17 cellular contexts compared by ENCODE assay signal in genomic region chr19:55563261-55563690, GRCh38. TPM values are rescaled to one million over a fixed set of nuclear protein-coding genes. Genes with fewer than 3 reads are reported as not detected.
DNase-seq lines count a peak whose midpoint lies in the region; ATAC-seq and TF ChIP-seq lines count a peak whose summit lies in the region.
"Had no signal": no experiment of that assay in that cellular context is flagged by ENCODE, and none has a peak within 500 bp of the region (broad histone marks: within the 10 kb centered on the region; RNA-seq: fewer than 3 reads in every experiment).

No MANE protein-coding gene starts in this region.

- H3K27me3 Mint-ChIP-seq in nephron (ENCODE audit: low read depth): peaks cover 8% of the 10 kb centered on the region

- H3K4me3 Mint-ChIP-seq in nephron: no peak overlapping the region
- H3K4me3 Mint-ChIP-seq: IgD-negative memory B cell had no signal

- in situ Hi-C loops in GM13976 (cut with MboI; ENCODE audit: low sequenced_read_pairs, unreplicated experiment): no loop called here

- H3K36me3 Mint-ChIP-seq in nephron (ENCODE audit: low read depth): no peaks in the 10 kb centered on the region

- peaks cover 6% of the 10 kb centered on the region for H3K4me1 Mint-ChIP-seq in nephron
- H3K4me1 Mint-ChIP-seq: IgD-negative memory B cell had no signal

- H3K27me3 ChIP-seq in foreskin keratinocyte: peaks cover 39% of the 10 kb centered on the region
- H3K27me3 ChIP-seq: BE2C, SJSA1 had no signal

- H3K27ac ChIP-seq in foreskin keratinocyte: no peak overlapping the region
- H3K27ac ChIP-seq: prostate gland, SJSA1 had no signal

- H3K9me3 Mint-ChIP-seq in nephron: no peaks in the 10 kb centered on the region

- DNase-seq in AG20443 (ENCODE audit: low spot score): peak; percentile 73
- peak; percentile 53 for DNase-seq in NCI-H69 (lab: John Stamatoyannopoulos, UW)
- DNase-seq in foreskin keratinocyte: no peak
- no peak for DNase-seq in GM13976 (ENCODE audit: low spot score)
- DNase-seq: activated CD4-positive, CD25-positive, alpha-beta regulatory T cell treated with anti-CD3 and anti-CD28 coated beads, Interleukin-2, amount 50 U/mL, for 72 hours; BE2C; foreskin melanocyte; NCI-H2081 treated with DMSO at 0.1 percent for 48 hours had no signal

- peak; percentile 27 for ATAC-seq in foreskin keratinocyte
- ATAC-seq in HG03520 (IDR thresholded peaks at IDR 0.05; ENCODE audit: unreplicated experiment): no peak
- no peak for ATAC-seq in activated CD4-positive, CD25-positive, alpha-beta regulatory T cell treated with anti-CD3 and anti-CD28 coated beads, Interleukin-2, amount 50 U/mL, for 24 hours
- ATAC-seq in HG02571 (IDR thresholded peaks at IDR 0.05; ENCODE audit: unreplicated experiment): no peak

- TF ChIP-seq CTCF in foreskin keratinocyte (conservative IDR thresholded peaks at IDR 0.05) (no peak), nephron (IDR thresholded peaks at IDR 0.05; ENCODE audit: unreplicated experiment in 3 of 3) (no peak), GM13976 (IDR thresholded peaks at IDR 0.05; ENCODE audit: borderline replicate concordance, control extremely low read depth, extremely low read depth, insufficient read depth, missing control alignments) (no peak)

- H3K4me1 ChIP-seq in foreskin keratinocyte: no peaks in the 10 kb centered on the region
- H3K4me1 ChIP-seq: BE2C, HAP-1, prostate gland, SJSA1 had no signal

- H3K27ac Mint-ChIP-seq in nephron: peak overlapping the region; percentile 25 to 82 (median 39)
- H3K27ac Mint-ChIP-seq: IgD-negative memory B cell had no signal

RNA-seq across cellular contexts. Expression of gene ZNF579, which starts 17.4 kb away (rescaled TPM):
- 5.3 and 6.1 TPM in 2 replicates for total RNA-seq in foreskin keratinocyte
- polyA plus RNA-seq in foreskin keratinocyte: 7.6 and 8.4 TPM in 2 replicates

RNA-seq across cellular contexts. Expression of gene SBK3, which starts 17.9 kb away (rescaled TPM):
- total RNA-seq in foreskin keratinocyte: not detected in 2 replicates
- polyA plus RNA-seq in foreskin keratinocyte: not detected in 2 replicates
- polyA plus RNA-seq: IgD-negative memory B cell had no signal

RNA-seq across cellular contexts. Expression of gene SBK2, which starts 26.3 kb away (rescaled TPM):
- not detected in 2 replicates for total RNA-seq in foreskin keratinocyte
- not detected in 2 replicates for polyA plus RNA-seq in foreskin keratinocyte
- total RNA-seq: lower leg skin, prostate gland, SJSA1 had no signal
- polyA plus RNA-seq: IgD-negative memory B cell had no signal

RNA-seq across cellular contexts. Expression of gene FIZ1, which starts 36.0 kb away (rescaled TPM):
- total RNA-seq in foreskin keratinocyte: 6.3 and 7.3 TPM in 2 replicates
- 8.1 and 8.6 TPM in 2 replicates for polyA plus RNA-seq in foreskin keratinocyte

RNA-seq across cellular contexts. Expression of gene ZNF524, which starts 36.8 kb away (rescaled TPM):
- total RNA-seq in foreskin keratinocyte: 10.7 and 12.7 TPM in 2 replicates
- 15.8 and 18.7 TPM in 2 replicates for polyA plus RNA-seq in foreskin keratinocyte

Comparison
In these comparisons a context has a peak if more than half of its experiments do, and no peak if none do; other contexts are left out.
1. DNase-seq: peak in AG20443 (single experiment) and NCI-H69 (single experiment); none in foreskin keratinocyte (0 of 2) and GM13976 (single experiment).